29 cellular contexts compared by ENCODE assay signal in genomic region chr21:28444567-28444966, GRCh38.
A peak's percentile ranks its signal among the peaks of the same experiment; 100 is the strongest.
DNase-seq lines count a peak whose midpoint lies in the region; ATAC-seq and TF ChIP-seq lines count a peak whose summit lies in the region.
"Had no signal": no experiment of that assay in that cellular context is flagged by ENCODE, and none has a peak within 500 bp of the region (broad histone marks: within the 10 kb centered on the region; RNA-seq: fewer than 3 reads in every experiment).

No MANE protein-coding gene starts in this region.

- H3K36me3 Mint-ChIP-seq in chondrocyte (ENCODE audit: low read depth) = no peaks in the 10 kb centered on the region
- no peaks in the 10 kb centered on the region for H3K36me3 Mint-ChIP-seq in type B pancreatic cell
- H3K36me3 Mint-ChIP-seq in activated T-helper 2 cell treated with anti-CD3 and anti-CD28 coated beads, Interferon-gamma antibody, Interleukin-2, Interleukin-4, amounts not matched to agents 10 μg/mL and 5 μg/mL and 100 μg/mL, durations not matched to agents 14 hours and 24 hours and 36 hours (ENCODE audit: low read depth) = no peaks in the 10 kb centered on the region
- H3K36me3 Mint-ChIP-seq: stimulated activated naive B cell treated with anti-CD40 and anti-IgM and Interleukin-4, amounts not matched to agents 10 μg/mL and 1 μg/mL and 100 μg/mL, for 72 hours had no signal

- no peak overlapping the region for H2BK120ac ChIP-seq in mesenchymal stem cell (ENCODE audit: low read depth, low read length)

- H2BK12ac ChIP-seq in mesenchymal stem cell (ENCODE audit: low read length in 2 of 2) = no peak overlapping the region

- H3K4me2 ChIP-seq in SK-N-SH (no peak overlapping the region), mesenchymal stem cell (ENCODE audit: low read length, poor library complexity, severe bottlenecking) (no peak overlapping the region)

- no peak overlapping the region for H3K4ac ChIP-seq in mesenchymal stem cell (ENCODE audit: low read depth in 1 of 2, low read length in 2 of 2)

- H4K20me1 ChIP-seq in SK-N-SH (ENCODE audit: insufficient read depth) = no peaks in the 10 kb centered on the region

- no peak overlapping the region for H3K18ac ChIP-seq in mesenchymal stem cell (ENCODE audit: low read depth in 1 of 2, low read length in 2 of 2)

- no peak overlapping the region for H4K8ac ChIP-seq in mesenchymal stem cell (ENCODE audit: low read length)

- no peak for TF ChIP-seq CTCF in SK-N-SH (IDR thresholded peaks at IDR 0.05)
- no peak for TF ChIP-seq CTCF in chondrocyte (IDR thresholded peaks at IDR 0.05)
- no peak for TF ChIP-seq CTCF in vagina (IDR thresholded peaks at IDR 0.05)
- no peak for TF ChIP-seq CTCF in type B pancreatic cell (conservative IDR thresholded peaks at IDR 0.05)

- peaks cover 2 to 6% of the 10 kb centered on the region in 2 experiments; a peak in 1 of 4 replicates for H3K4me1 ChIP-seq in SK-N-SH (ENCODE audit: control insufficient read depth in 1 of 2, insufficient read depth in 2 of 2, low read depth in 1 of 2, low read length in 1 of 2)
- no peaks in the 10 kb centered on the region for H3K4me1 ChIP-seq in mesenchymal stem cell (ENCODE audit: control insufficient read depth, insufficient read depth, low read depth, low read length)
- H3K4me1 ChIP-seq in vagina = peaks cover 6% of the 10 kb centered on the region
- H3K4me1 ChIP-seq: body of pancreas, foreskin keratinocyte, heart right ventricle, upper lobe of right lung had no signal

- H3K27ac ChIP-seq in SK-N-SH (ENCODE audit: low read depth in 2 of 2, low read length in 1 of 2) = peak overlapping the region in 1 of 2 experiments; percentile 63; a peak in 2 of 4 replicates
- no peak overlapping the region for H3K27ac ChIP-seq in mesenchymal stem cell (ENCODE audit: low read length, poor library complexity, severe bottlenecking)
- H3K27ac ChIP-seq in vagina = peak overlapping the region; percentile 20
- H3K27ac ChIP-seq: 22Rv1, body of pancreas, foreskin keratinocyte, heart right ventricle, upper lobe of right lung had no signal

- no peaks in the 10 kb centered on the region for H3K79me1 ChIP-seq in mesenchymal stem cell (replicated peaks; ENCODE audit: low read length, poor library complexity, severe bottlenecking)

- H2BK5ac ChIP-seq in mesenchymal stem cell (ENCODE audit: low read depth, low read length, poor library complexity, severe bottlenecking) = no peak overlapping the region

- H3K27me3 Mint-ChIP-seq in chondrocyte (ENCODE audit: low read depth) (no peaks in the 10 kb centered on the region), type B pancreatic cell (no peaks in the 10 kb centered on the region)
- no peaks in the 10 kb centered on the region for H3K27me3 Mint-ChIP-seq in activated T-helper 2 cell treated with anti-CD3 and anti-CD28 coated beads, Interferon-gamma antibody, Interleukin-2, Interleukin-4, amounts not matched to agents 10 μg/mL and 5 μg/mL and 100 μg/mL, durations not matched to agents 14 hours and 24 hours and 36 hours (ENCODE audit: low read depth)
- H3K27me3 Mint-ChIP-seq: activated naive CD8-positive, alpha-beta T cell treated with anti-CD3 and anti-CD28 coated beads, Interleukin-2, amount 50 U/mL, for 24 hours; CD4-positive, CD25-positive, alpha-beta regulatory T cell; naive thymus-derived CD4-positive, alpha-beta T cell; stimulated activated naive B cell treated with anti-CD40 and anti-IgM and Interleukin-4, amounts not matched to agents 10 μg/mL and 1 μg/mL and 100 μg/mL, for 72 hours had no signal

- H3K9me3 ChIP-seq in SK-N-SH = no peaks in the 10 kb centered on the region
- no peaks in the 10 kb centered on the region for H3K9me3 ChIP-seq in mesenchymal stem cell (ENCODE audit: control insufficient read depth, low read length)
- no peaks in the 10 kb centered on the region for H3K9me3 ChIP-seq in vagina
- H3K9me3 ChIP-seq: body of pancreas, heart right ventricle, upper lobe of right lung had no signal

- no peak for ATAC-seq in SK-N-SH treated with all-trans-retinoic acid at 6 μM for 48 hours
- ATAC-seq: activated naive CD8-positive, alpha-beta T cell treated with anti-CD3 and anti-CD28 coated beads, Interleukin-2, amount 50 U/mL, for 24 hours; activated T-cell treated with anti-CD3 and anti-CD28 coated beads, Interleukin-2, amount 50 U/mL, for 72 hours; body of pancreas; foreskin keratinocyte; heart right ventricle; naive thymus-derived CD4-positive, alpha-beta T cell; stimulated activated naive B cell treated with anti-CD40 and anti-IgM and Interleukin-4, amounts not matched to agents 10 μg/mL and 1 μg/mL and 100 μg/mL, for 72 hours; upper lobe of right lung had no signal

- no peak overlapping the region for H4K91ac ChIP-seq in mesenchymal stem cell (ENCODE audit: low read length)

- no peak for DNase-seq in SK-N-SH
- DNase-seq in chondrocyte (ENCODE audit: low spot score) = no peak
- no peak for DNase-seq in mesenchymal stem cell
- no peak for DNase-seq in vagina (ENCODE audit: extremely low spot score in 2 of 2)
- DNase-seq in type B pancreatic cell (ENCODE audit: extremely low spot score, unreplicated experiment) = no peak
- no peak for DNase-seq in amygdala (lab: John Stamatoyannopoulos, UW)
- DNase-seq in activated T-helper 2 cell treated with anti-CD3 and anti-CD28 coated beads, Interferon-gamma antibody, Interleukin-2, Interleukin-4, amounts not matched to agents 10 μg/mL and 5 μg/mL and 100 μg/mL, durations not matched to agents 14 hours and 24 hours and 36 hours (ENCODE audit: low spot score) = no peak
- DNase-seq: activated CD4-positive, alpha-beta T cell treated with anti-CD3 and anti-CD28 coated beads, Interleukin-2, amount 50 U/mL, for 48 hours; activated naive CD4-positive, alpha-beta T cell; activated naive CD8-positive, alpha-beta T cell treated with anti-CD3 and anti-CD28 coated beads, Interleukin-2, amount 50 U/mL, for 24 hours; activated T-cell treated with anti-CD3 and anti-CD28 coated beads, Interleukin-2, amount 50 U/mL, for 72 hours; AML-193; body of pancreas; CD4-positive, CD25-positive, alpha-beta regulatory T cell; H9; naive thymus-derived CD4-positive, alpha-beta T cell; NCI-H1417 treated with DMSO at 0.1 percent for 48 hours; NCI-H2081; nucleus accumbens; Right ventricle myocardium superior; small intestine; stimulated activated naive B cell treated with anti-CD40 and anti-IgM and Interleukin-4, amounts not matched to agents 10 μg/mL and 1 μg/mL and 100 μg/mL, for 72 hours; T-helper 2 cell; upper lobe of right lung had no signal

- H3K27ac Mint-ChIP-seq in chondrocyte (ENCODE audit: unreplicated experiment) (peak overlapping the region; percentile 43), type B pancreatic cell (no peak overlapping the region)
- H3K27ac Mint-ChIP-seq in activated T-helper 2 cell treated with anti-CD3 and anti-CD28 coated beads, Interferon-gamma antibody, Interleukin-2, Interleukin-4, amounts not matched to agents 10 μg/mL and 5 μg/mL and 100 μg/mL, durations not matched to agents 14 hours and 24 hours and 36 hours = no peak overlapping the region
- H3K27ac Mint-ChIP-seq: activated naive CD8-positive, alpha-beta T cell treated with anti-CD3 and anti-CD28 coated beads, Interleukin-2, amount 50 U/mL, for 24 hours; activated T-cell treated with anti-CD3 and anti-CD28 coated beads, Interleukin-2, amount 50 U/mL, for 72 hours; CD4-positive, CD25-positive, alpha-beta regulatory T cell; H9; mesothelial cell of epicardium; naive thymus-derived CD4-positive, alpha-beta T cell; stimulated activated naive B cell treated with anti-CD40 and anti-IgM and Interleukin-4, amounts not matched to agents 10 μg/mL and 1 μg/mL and 100 μg/mL, for 72 hours had no signal

- no peaks in the 10 kb centered on the region for H3K27me3 ChIP-seq in SK-N-SH (ENCODE audit: insufficient read depth)
- H3K27me3 ChIP-seq in mesenchymal stem cell (ENCODE audit: control insufficient read depth in 1 of 2, insufficient read depth in 1 of 2, low read length in 2 of 2) = no peaks in the 10 kb centered on the region
- H3K27me3 ChIP-seq in vagina = no peaks in the 10 kb centered on the region
- H3K27me3 ChIP-seq: body of pancreas, foreskin keratinocyte, heart right ventricle, upper lobe of right lung had no signal

- H3K9ac ChIP-seq in SK-N-SH = no peak overlapping the region
- H3K9ac ChIP-seq in mesenchymal stem cell (ENCODE audit: low read length) = peak overlapping the region; percentile 70

- H3F3A ChIP-seq in SK-N-SH (replicated peaks; ENCODE audit: insufficient read depth) = peaks cover 18% of the 10 kb centered on the region

- H3K79me2 ChIP-seq in SK-N-SH (ENCODE audit: insufficient read depth) = no peaks in the 10 kb centered on the region

- H3K9me2 ChIP-seq in SK-N-SH = no peaks in the 10 kb centered on the region

- CTCF ChIA-PET in SK-N-SH (lab: Yijun Ruan, JAX) = interaction anchor here (1.3 kb wide), 1 partner anchor 29 kb away, joined by 3 read pairs; no protein-coding TSS in a partner anchor

- H2AFZ ChIP-seq in SK-N-SH (ENCODE audit: low read depth) = 0 out of 2 replicates have a peak overlapping the region, but pooled peaks have one; percentile 59
- H2AFZ ChIP-seq in mesenchymal stem cell (ENCODE audit: low read depth, low read length) = no peak overlapping the region

- H3K4me3 ChIP-seq in SK-N-SH (ENCODE audit: low read depth in 2 of 2, low read length in 1 of 2) = no peak overlapping the region
- H3K4me3 ChIP-seq in mesenchymal stem cell (ENCODE audit: insufficient read depth in 1 of 2, low read depth in 1 of 2, low read length in 2 of 2) = no peak overlapping the region
- H3K4me3 ChIP-seq in vagina = no peak overlapping the region
- H3K4me3 ChIP-seq: body of pancreas, heart right ventricle, upper lobe of right lung had no signal

- peaks cover 13% of the 10 kb centered on the region for H3K9me3 Mint-ChIP-seq in chondrocyte (ENCODE audit: low read depth)
- H3K9me3 Mint-ChIP-seq in type B pancreatic cell = peaks cover 7% of the 10 kb centered on the region
- no peaks in the 10 kb centered on the region for H3K9me3 Mint-ChIP-seq in activated T-helper 2 cell treated with anti-CD3 and anti-CD28 coated beads, Interferon-gamma antibody, Interleukin-2, Interleukin-4, amounts not matched to agents 10 μg/mL and 5 μg/mL and 100 μg/mL, durations not matched to agents 14 hours and 24 hours and 36 hours

- intact Hi-C loops in vagina (cut with DNase I) = no loop called here
- intact Hi-C loops in activated T-helper 2 cell treated with anti-CD3 and anti-CD28 coated beads, Interferon-gamma antibody, Interleukin-2, Interleukin-4, amounts not matched to agents 10 μg/mL and 5 μg/mL and 100 μg/mL, durations not matched to agents 14 hours and 24 hours and 36 hours (cut with micrococcal nuclease) = no loop called here

- no peak overlapping the region for H2BK15ac ChIP-seq in mesenchymal stem cell (ENCODE audit: low read depth, poor library complexity, severe bottlenecking)

- H3K4me1 Mint-ChIP-seq in chondrocyte (ENCODE audit: low read depth) (peaks cover 45% of the 10 kb centered on the region), type B pancreatic cell (ENCODE audit: unreplicated experiment) (no peaks in the 10 kb centered on the region)
- H3K4me1 Mint-ChIP-seq in activated T-helper 2 cell treated with anti-CD3 and anti-CD28 coated beads, Interferon-gamma antibody, Interleukin-2, Interleukin-4, amounts not matched to agents 10 μg/mL and 5 μg/mL and 100 μg/mL, durations not matched to agents 14 hours and 24 hours and 36 hours (ENCODE audit: low read depth) = peaks cover 2% of the 10 kb centered on the region
- H3K4me1 Mint-ChIP-seq: activated naive CD8-positive, alpha-beta T cell treated with anti-CD3 and anti-CD28 coated beads, Interleukin-2, amount 50 U/mL, for 24 hours; CD4-positive, CD25-positive, alpha-beta regulatory T cell; H9; naive thymus-derived CD4-positive, alpha-beta T cell; stimulated activated naive B cell treated with anti-CD40 and anti-IgM and Interleukin-4, amounts not matched to agents 10 μg/mL and 1 μg/mL and 100 μg/mL, for 72 hours had no signal

- no peak for TF ChIP-seq EP300 in SK-N-SH (IDR thresholded peaks at IDR 0.05; ENCODE audit: borderline replicate concordance in 1 of 2, low read depth in 1 of 2, low read length in 1 of 2)

- H3K4me3 Mint-ChIP-seq in chondrocyte (ENCODE audit: unreplicated experiment) (no peak overlapping the region), type B pancreatic cell (no peak overlapping the region)
- H3K4me3 Mint-ChIP-seq in activated T-helper 2 cell treated with anti-CD3 and anti-CD28 coated beads, Interferon-gamma antibody, Interleukin-2, Interleukin-4, amounts not matched to agents 10 μg/mL and 5 μg/mL and 100 μg/mL, durations not matched to agents 14 hours and 24 hours and 36 hours (ENCODE audit: low read depth) = no peak overlapping the region
- H3K4me3 Mint-ChIP-seq: activated naive CD8-positive, alpha-beta T cell treated with anti-CD3 and anti-CD28 coated beads, Interleukin-2, amount 50 U/mL, for 24 hours; activated T-cell treated with anti-CD3 and anti-CD28 coated beads, Interleukin-2, amount 50 U/mL, for 72 hours; CD4-positive, CD25-positive, alpha-beta regulatory T cell; H9; mesothelial cell of epicardium; naive thymus-derived CD4-positive, alpha-beta T cell; stimulated activated naive B cell treated with anti-CD40 and anti-IgM and Interleukin-4, amounts not matched to agents 10 μg/mL and 1 μg/mL and 100 μg/mL, for 72 hours had no signal

- TF ChIP-seq RAD21 in SK-N-SH (IDR thresholded peaks at IDR 0.05; ENCODE audit: low read length) = no peak

- H3K14ac ChIP-seq in mesenchymal stem cell (ENCODE audit: low read length in 2 of 2) = no peak overlapping the region

- H2AK5ac ChIP-seq in mesenchymal stem cell (ENCODE audit: low read length, severe bottlenecking) = no peak overlapping the region

- no peak overlapping the region for H3K23ac ChIP-seq in mesenchymal stem cell (ENCODE audit: low read length in 2 of 2)

- no peaks in the 10 kb centered on the region for H3K36me3 ChIP-seq in SK-N-SH (replicated peaks in 1 of 2; ENCODE audit: control insufficient read depth in 1 of 2, insufficient read depth in 2 of 2, low read length in 1 of 2)
- no peaks in the 10 kb centered on the region for H3K36me3 ChIP-seq in mesenchymal stem cell (ENCODE audit: control insufficient read depth in 1 of 2, insufficient read depth in 2 of 2, low read depth in 1 of 2, low read length in 2 of 2)
- H3K36me3 ChIP-seq in vagina = no peaks in the 10 kb centered on the region
- H3K36me3 ChIP-seq: heart right ventricle, upper lobe of right lung had no signal

- POLR2A ChIA-PET in SK-N-SH (lab: Yijun Ruan, JAX) = no interaction called here

- no peak for TF ChIP-seq POLR2A in vagina (IDR thresholded peaks at IDR 0.05)
